15 cellular contexts compared by ENCODE assay signal in genomic region chr2:199469514-199470360, GRCh38. TPM values are rescaled to one million over a fixed set of nuclear protein-coding genes. Genes with fewer than 3 reads are reported as not detected.
A peak's percentile ranks its signal among the peaks of the same experiment; 100 is the strongest.
DNase-seq lines count a peak whose midpoint lies in the region; ATAC-seq and TF ChIP-seq lines count a peak whose summit lies in the region.
"Had no signal": no experiment of that assay in that cellular context is flagged by ENCODE, and none has a peak within 500 bp of the region (broad histone marks: within the 10 kb centered on the region; RNA-seq: fewer than 3 reads in every experiment).

No MANE protein-coding gene starts in this region.

- peaks cover 90% of the 10 kb centered on the region for H3K27me3 Mint-ChIP-seq in activated naive CD4-positive, alpha-beta T cell treated with anti-CD3 and anti-CD28 coated beads, Interleukin-2, amount 10 ng/mL, durations not matched to agents 7 days and 5 days

- H3K9me3 Mint-ChIP-seq in activated naive CD4-positive, alpha-beta T cell treated with anti-CD3 and anti-CD28 coated beads, Interleukin-2, amount 10 ng/mL, durations not matched to agents 7 days and 5 days, result no peaks in the 10 kb centered on the region

- peak overlapping the region; percentile 33 for H3K27ac Mint-ChIP-seq in activated naive CD4-positive, alpha-beta T cell treated with anti-CD3 and anti-CD28 coated beads, Interleukin-2, amount 10 ng/mL, durations not matched to agents 7 days and 5 days

- H3K4me1 ChIP-seq in mucosa of descending colon (ENCODE audit: low read depth), result peaks cover 19% of the 10 kb centered on the region
- H3K4me1 ChIP-seq in gastrocnemius medialis, result peaks cover 8 to 12% of the 10 kb centered on the region in 2 donors

- TF ChIP-seq POLR2A in gastrocnemius medialis (IDR thresholded peaks at IDR 0.05), result no peak

- H3K27me3 ChIP-seq in gastrocnemius medialis, result peaks cover 91 to 95% (median 94%) of the 10 kb centered on the region in 3 donors

- H3K9me3 ChIP-seq in mucosa of descending colon (no peaks in the 10 kb centered on the region), gastrocnemius medialis (no peaks in the 10 kb centered on the region)
- H3K9me3 ChIP-seq: gastroesophageal sphincter had no signal

- ATAC-seq in mucosa of descending colon (no peak), gastrocnemius medialis (no peak)
- ATAC-seq: gastroesophageal sphincter, right cardiac atrium had no signal

- H3K4me3 ChIP-seq in mucosa of descending colon, result peak overlapping the region; percentile 28
- peak overlapping the region in 1 of 4 donors; percentile 30 for H3K4me3 ChIP-seq in gastrocnemius medialis

- H3K4me1 Mint-ChIP-seq in activated naive CD4-positive, alpha-beta T cell treated with anti-CD3 and anti-CD28 coated beads, Interleukin-2, amount 10 ng/mL, durations not matched to agents 7 days and 5 days, result peaks cover 13% of the 10 kb centered on the region

- TF ChIP-seq CTCF in mucosa of descending colon (IDR thresholded peaks at IDR 0.05), result no peak
- TF ChIP-seq CTCF in gastrocnemius medialis (IDR thresholded peaks at IDR 0.05 in 4 of 5, conservative IDR thresholded peaks at IDR 0.05 in 1 of 5), result no peak

- peak overlapping the region; percentile 15 for H3K4me3 Mint-ChIP-seq in activated naive CD4-positive, alpha-beta T cell treated with anti-CD3 and anti-CD28 coated beads, Interleukin-2, amount 10 ng/mL, durations not matched to agents 7 days and 5 days

- DNase-seq in activated naive CD4-positive, alpha-beta T cell treated with anti-CD3 and anti-CD28 coated beads, Interleukin-2, amount 10 ng/mL, durations not matched to agents 7 days and 5 days, result no peak
- DNase-seq in activated naive CD4-positive, alpha-beta T cell treated with Interleukin-2 at 50 U/mL for 16 hours, result no peak
- peak in 2 of 3 donors; percentile 51 to 58 for DNase-seq in mucosa of descending colon
- DNase-seq in gastrocnemius medialis, result no peak
- DNase-seq in ACHN, result no peak
- DNase-seq in activated gamma-delta T cell treated with Interleukin-2 at 50 U/mL for 16 hours, result no peak
- DNase-seq: activated gamma-delta T cell; central memory CD4-positive, alpha-beta T cell; kidney glomerular epithelial cell; NCI-H1436; right cardiac atrium; stimulated activated CD4-positive, alpha-beta T cell treated with anti-CD3 and anti-CD28 coated beads, Interleukin-2, amount 100 ng/mL, for 48 hours had no signal

- CTCF ChIA-PET in activated naive CD4-positive, alpha-beta T cell treated with anti-CD3 and anti-CD28 coated beads, Interleukin-2, amount 10 ng/mL, durations not matched to agents 7 days and 5 days (lab: Charles Lee), result interaction anchor here (0.9 to 2.1 kb wide), 5 partner anchors 10 to 270 kb away, joined by 3 to 7 read pairs (median 4); no protein-coding TSS in a partner anchor

- in situ Hi-C loops in gastrocnemius medialis (cut with MboI; ENCODE audit: low sequenced_read_pairs in 4 of 4) (no loop called here), ACHN (cut with HindIII; ENCODE audit: low pct_ligation_motif_present, low pct_unique_long_range_greater_than_20kb, low sequenced_read_pairs) (no loop called here)

- H3K27ac ChIP-seq in cingulate gyrus (ENCODE audit: low read depth, low read length), result peak overlapping the region; percentile 10
- H3K27ac ChIP-seq in temporal lobe (ENCODE audit: low read depth, low read length), result peak overlapping the region; percentile 11
- no peak overlapping the region for H3K27ac ChIP-seq in gastrocnemius medialis
- H3K27ac ChIP-seq: gastroesophageal sphincter had no signal

- intact Hi-C loops in mucosa of descending colon (cut with DNase I, micrococcal nuclease), result loop anchor here in 1 of 2 donors (10.0 kb wide), 1 partner anchor 1155 kb away; no protein-coding TSS in a partner anchor
- intact Hi-C loops in gastrocnemius medialis (cut with DNase I; ENCODE audit: low total_unique reads), result loop anchor here (10.0 kb wide), 2 partner anchors 1665 to 1765 kb away; partner anchors contain the start of genes MARS2 and PLCL1

- H3K36me3 ChIP-seq in mucosa of descending colon (ENCODE audit: low read depth) (no peaks in the 10 kb centered on the region), gastrocnemius medialis (no peaks in the 10 kb centered on the region)
- H3K36me3 ChIP-seq: gastroesophageal sphincter had no signal

- peaks cover 6% of the 10 kb centered on the region for H3K36me3 Mint-ChIP-seq in activated naive CD4-positive, alpha-beta T cell treated with anti-CD3 and anti-CD28 coated beads, Interleukin-2, amount 10 ng/mL, durations not matched to agents 7 days and 5 days

RNA-seq across cellular contexts. Expression of gene SATB2, which starts 12.0 kb away (rescaled TPM):
- total RNA-seq in mucosa of descending colon, result 100 to 1,000 TPM; 125 to 328 (median 183) TPM
- 310 TPM for total RNA-seq in temporal lobe
- total RNA-seq in gastrocnemius medialis, result 1 to 10 TPM; 2.0 to 6.4 (median 4.5) TPM

Comparison
In these comparisons a context has a peak if more than half of its experiments do, and no peak if none do; other contexts are left out.
1. DNase-seq: peak in mucosa of descending colon (2 of 3); none in activated naive CD4-positive, alpha-beta T cell treated with anti-CD3 and anti-CD28 coated beads, Interleukin-2, amount 10 ng/mL, durations not matched to agents 7 days and 5 days (single experiment), activated naive CD4-positive, alpha-beta T cell treated with Interleukin-2 at 50 U/mL for 16 hours (single experiment), gastrocnemius medialis (0 of 2), ACHN (single experiment) and activated gamma-delta T cell treated with Interleukin-2 at 50 U/mL for 16 hours (single experiment).
2. H3K27ac ChIP-seq: peak in cingulate gyrus (single experiment) and temporal lobe (single experiment); none in gastrocnemius medialis (0 of 4).
3. RNA of gene SATB2, which starts 12.0 kb away (total RNA-seq): 310 TPM in temporal lobe (single experiment) and 125 to 328 TPM in mucosa of descending colon; 2.0 to 6.4 TPM in gastrocnemius medialis; every median in the first group is over 10 times any median in the second.